In genomic region chr1:221741971-221742554, GRCh38 we compare ENCODE assay signal across 1 cellular context.
TF ChIP-seq lines count a peak whose summit lies in the region.

Gene DUSP10 (minus strand): TSS chr1:221742089. CDS start chr1:221739744, 2,345 bp downstream.

TF ChIP-seq in K562, 482 proteins besides CTCF, POLR2A, EP300 and RAD21 (continued from another document and continues in another):
- TF ChIP-seq CGGBP1 (CRISPR knock-in tag; IDR thresholded peaks at IDR 0.05) = no peak
- TF ChIP-seq FOXJ2 (tag; IDR thresholded peaks at IDR 0.05) = peak; percentile 88
- no peak for TF ChIP-seq RFX5 (IDR thresholded peaks at IDR 0.05; ENCODE audit: low read depth, low read length)
- peak; percentile 77 for TF ChIP-seq SP2 (IDR thresholded peaks at IDR 0.05; ENCODE audit: extremely low read depth, low read depth, low read length, poor library complexity, severe bottlenecking)
- no peak for TF ChIP-seq LCOR (CRISPR knock-in tag; IDR thresholded peaks at IDR 0.05)
- peak; percentile 94 for TF ChIP-seq FOS (IDR thresholded peaks at IDR 0.05; ENCODE audit: extremely low read depth, insufficient read length)
- TF ChIP-seq BHLHE40 (IDR thresholded peaks at IDR 0.05; ENCODE audit: low read length) = peak; percentile 54; the same call in 1 of the 2 replicates
- peak; percentile 40; the same call in 1 of the 2 replicates for TF ChIP-seq CREB3L1 (IDR thresholded peaks at IDR 0.05; ENCODE audit: borderline replicate concordance, low read depth)
- no peak for TF ChIP-seq SOX6 (IDR thresholded peaks at IDR 0.05)
- peak; percentile 10 for TF ChIP-seq ZFP36 (IDR thresholded peaks at IDR 0.05; ENCODE audit: low read depth, low read length, partially characterized antibody)
- TF ChIP-seq ZNF830 (CRISPR knock-in tag; IDR thresholded peaks at IDR 0.05) = no peak
- TF ChIP-seq DMBX1 (CRISPR knock-in tag; IDR thresholded peaks at IDR 0.05; ENCODE audit: borderline replicate concordance) = peak; percentile 73
- TF ChIP-seq TCF15 (CRISPR knock-in tag; IDR thresholded peaks at IDR 0.05) = 0 out of 2 replicates have a peak, but pooled peaks have one; percentile 42
- no peak for TF ChIP-seq CEBPG (CRISPR knock-in tag; IDR thresholded peaks at IDR 0.05)
- no peak for TF ChIP-seq CEBPG (tag; conservative IDR thresholded peaks at IDR 0.05 in 1 of 2, IDR thresholded peaks at IDR 0.05 in 1 of 2)
- peak; percentile 81 for TF ChIP-seq ASH1L (IDR thresholded peaks at IDR 0.05; ENCODE audit: borderline replicate concordance, low read depth, partially characterized antibody)
- 0 out of 2 replicates have a peak, but pooled peaks have one; percentile 33 for TF ChIP-seq ZNF134 (CRISPR knock-in tag; conservative IDR thresholded peaks at IDR 0.05)
- TF ChIP-seq ELF4 (CRISPR knock-in tag; IDR thresholded peaks at IDR 0.05) = 0 out of 2 replicates have a peak, but pooled peaks have one; percentile 68
- no peak for TF ChIP-seq MCM2 (IDR thresholded peaks at IDR 0.05; ENCODE audit: low read depth)
- 0 out of 2 replicates have a peak, but pooled peaks have one; percentile 18 for TF ChIP-seq JUNB (CRISPR knock-in tag; conservative IDR thresholded peaks at IDR 0.05)
- TF ChIP-seq TBP (optimal IDR thresholded peaks at IDR 0.05; ENCODE audit: low read depth, low read length) = peak; percentile 88
- peak; percentile 18; the same call in 1 of the 2 replicates for TF ChIP-seq GATAD2B (IDR thresholded peaks at IDR 0.05; ENCODE audit: borderline replicate concordance)
- TF ChIP-seq RBBP5 (IDR thresholded peaks at IDR 0.05; ENCODE audit: borderline replicate concordance, insufficient read depth, low read length, poor library complexity, severe bottlenecking) = peak; percentile 17
- no peak for TF ChIP-seq ZNF518B (CRISPR knock-in tag; IDR thresholded peaks at IDR 0.05)
- TF ChIP-seq NKRF (IDR thresholded peaks at IDR 0.05; ENCODE audit: borderline replicate concordance) = no peak
- TF ChIP-seq MAZ (CRISPR knock-in tag; conservative IDR thresholded peaks at IDR 0.05 in 1 of 2, IDR thresholded peaks at IDR 0.05 in 1 of 2) = peak in 1 of 2 experiments; percentile 43; a peak in 2 of 4 replicates
- no peak for TF ChIP-seq PHB (CRISPR knock-in tag; IDR thresholded peaks at IDR 0.05)
- peak; percentile 99 for TF ChIP-seq ATF7 (IDR thresholded peaks at IDR 0.05)
- 0 out of 2 replicates have a peak, but pooled peaks have one; percentile 27 for TF ChIP-seq ZNF311 (CRISPR knock-in tag; IDR thresholded peaks at IDR 0.05)
- no peak for TF ChIP-seq SNIP1 (IDR thresholded peaks at IDR 0.05; ENCODE audit: low read depth)
- TF ChIP-seq E2F1 (CRISPR knock-in tag; IDR thresholded peaks at IDR 0.05) = no peak
- 0 out of 2 replicates have a peak, but pooled peaks have one; percentile 55 for TF ChIP-seq NFXL1 (CRISPR knock-in tag; IDR thresholded peaks at IDR 0.05)
- no peak for TF ChIP-seq RNF219 (CRISPR knock-in tag; IDR thresholded peaks at IDR 0.05)
- peak; percentile 53; the same call in 1 of the 2 replicates for TF ChIP-seq ATF4 (CRISPR knock-in tag; IDR thresholded peaks at IDR 0.05)
- TF ChIP-seq ZNF133 (CRISPR knock-in tag; IDR thresholded peaks at IDR 0.05) = 0 out of 2 replicates have a peak, but pooled peaks have one; percentile 32
- peak; percentile 78; the same call in 1 of the 2 replicates for TF ChIP-seq ZNF583 (CRISPR knock-in tag; IDR thresholded peaks at IDR 0.05)
- peak; percentile 44 for TF ChIP-seq GTF2B (IDR thresholded peaks at IDR 0.05; ENCODE audit: extremely low read depth, insufficient read length)
- TF ChIP-seq HDAC1 (IDR thresholded peaks at IDR 0.05) = no peak; a peak in 2 of 4 replicates
- TF ChIP-seq TEAD4 (IDR thresholded peaks at IDR 0.05; ENCODE audit: low read length) = no peak
- TF ChIP-seq TEAD4 (CRISPR knock-in tag; IDR thresholded peaks at IDR 0.05; ENCODE audit: borderline replicate concordance) = no peak
- TF ChIP-seq E2F8 (IDR thresholded peaks at IDR 0.05; ENCODE audit: low read depth, partially characterized antibody) = no peak
- TF ChIP-seq XRCC3 (IDR thresholded peaks at IDR 0.05) = no peak
- TF ChIP-seq HMG20A (CRISPR knock-in tag; conservative IDR thresholded peaks at IDR 0.05) = 0 out of 2 replicates have a peak, but pooled peaks have one; percentile 18
- no peak for TF ChIP-seq ZNF512 (tag; IDR thresholded peaks at IDR 0.05)
- peak; percentile 79 for TF ChIP-seq NEUROD1 (IDR thresholded peaks at IDR 0.05; ENCODE audit: borderline replicate concordance, low read depth, low read length, partially characterized antibody)
- TF ChIP-seq RBM25 (IDR thresholded peaks at IDR 0.05; ENCODE audit: low read depth, low read length, severe bottlenecking) = peak; percentile 95
- no peak for TF ChIP-seq ZNF444 (CRISPR knock-in tag; IDR thresholded peaks at IDR 0.05)
